20 cellular contexts compared by ENCODE assay signal in genomic region chr6:50829898-50830439, GRCh38. TPM values are rescaled to one million over a fixed set of nuclear protein-coding genes. Genes with fewer than 3 reads are reported as not detected.
DNase-seq lines count a peak whose midpoint lies in the region; ATAC-seq and TF ChIP-seq lines count a peak whose summit lies in the region.
"Had no signal": no experiment of that assay in that cellular context is flagged by ENCODE, and none has a peak within 500 bp of the region (broad histone marks: within the 10 kb centered on the region; RNA-seq: fewer than 3 reads in every experiment).

No MANE protein-coding gene starts in this region.

- H3K79me2 ChIP-seq in PC-3 (ENCODE audit: low read length) (no peaks in the 10 kb centered on the region), hepatocyte (no peaks in the 10 kb centered on the region)

- H3K27me3 Mint-ChIP-seq in CD8-positive, alpha-beta T cell (ENCODE audit: low read depth) = peaks cover 56% of the 10 kb centered on the region

- BruUV-seq in PC-3 (replicated peaks; lab: Mats Ljungman, UMichigan) = no TSS peak

- H3K4me2 ChIP-seq in PC-3 (ENCODE audit: low read length) (no peak overlapping the region), hepatocyte (no peak overlapping the region)

- H3K4me1 Mint-ChIP-seq in CD8-positive, alpha-beta T cell (ENCODE audit: low read depth) = no peaks in the 10 kb centered on the region

- H3K9me3 ChIP-seq in PC-3 (ENCODE audit: low read length) = no peaks in the 10 kb centered on the region
- no peaks in the 10 kb centered on the region for H3K9me3 ChIP-seq in hepatocyte (ENCODE audit: low read depth)
- no peaks in the 10 kb centered on the region for H3K9me3 ChIP-seq in CD8-positive, alpha-beta T cell (ENCODE audit: low read length)
- H3K9me3 ChIP-seq: BE2C, SJCRH30 had no signal

- no peak overlapping the region for H3K27ac Mint-ChIP-seq in CD8-positive, alpha-beta T cell
- H3K27ac Mint-ChIP-seq: CD4-positive, alpha-beta T cell; H9 had no signal

- H3K4me3 ChIP-seq in PC-3 (ENCODE audit: low read length) (no peak overlapping the region), hepatocyte (no peak overlapping the region)
- H3K4me3 ChIP-seq in CD8-positive, alpha-beta T cell (ENCODE audit: low read depth, low read length) = no peak overlapping the region
- H3K4me3 ChIP-seq: SJCRH30 had no signal

- ATAC-seq in PC-3 (no peak), GM21447 (IDR thresholded peaks at IDR 0.05; ENCODE audit: unreplicated experiment) (no peak)
- ATAC-seq in CD8-positive, alpha-beta T cell = no peak

- no peaks in the 10 kb centered on the region for H4K20me1 ChIP-seq in PC-3 (ENCODE audit: low read length)
- H4K20me1 ChIP-seq in hepatocyte (ENCODE audit: insufficient read depth, poor library complexity, severe bottlenecking) = no peaks in the 10 kb centered on the region

- H3K36me3 Mint-ChIP-seq in CD8-positive, alpha-beta T cell = no peaks in the 10 kb centered on the region

- DNase-seq in COR-L47 (lab: John Stamatoyannopoulos, UW) (peak; percentile 82), NCI-H1436 (lab: John Stamatoyannopoulos, UW) (peak; percentile 62), PC-3 (peak; percentile 10), iris pigment epithelial cell (ENCODE audit: low read depth) (peak; percentile 43), hepatocyte (ENCODE audit: low spot score) (no peak)
- DNase-seq in CD8-positive, alpha-beta T cell = no peak
- DNase-seq in activated T-cell treated with anti-CD3 and anti-CD28 coated beads, Interleukin-2, amount 50 U/mL, for 1 hour = no peak
- DNase-seq: 8988T; BE2C; CD4-positive, alpha-beta T cell; DND-41; H9; Karpas-422; MM.1S; NCI-H226; NCI-H524 treated with DMSO at 0.1 percent for 48 hours; OCI-M1; RPMI8226; SJCRH30 had no signal

- POLR2A ChIA-PET in PC-3 (lab: Charles Lee; ENCODE audit: unreplicated experiment) = no interaction called here
- POLR2A ChIA-PET in CD8-positive, alpha-beta T cell (lab: Charles Lee) = no interaction called here

- H3K4me3 Mint-ChIP-seq in CD8-positive, alpha-beta T cell = no peak overlapping the region
- H3K4me3 Mint-ChIP-seq: CD4-positive, alpha-beta T cell; H9 had no signal

- intact Hi-C loops in PC-3 (cut with micrococcal nuclease) = no loop called here
- intact Hi-C loops in CD8-positive, alpha-beta T cell (cut with DNase I, micrococcal nuclease) = no loop called here

- 9% methylated on average over 3 of the region's 3 CpGs for WGBS in hepatocyte (ENCODE audit: low lambda C conversion rate, missing lambda C conversion rate)

- H2AFZ ChIP-seq in PC-3 (ENCODE audit: low read length) (no peak overlapping the region), hepatocyte (no peak overlapping the region)

- H3K27ac ChIP-seq in PC-3 (ENCODE audit: low read length) (no peak overlapping the region), hepatocyte (no peak overlapping the region)
- no peak overlapping the region for H3K27ac ChIP-seq in CD8-positive, alpha-beta T cell (ENCODE audit: low read depth, low read length)
- H3K27ac ChIP-seq: SJCRH30 had no signal

- no peaks in the 10 kb centered on the region for H3K36me3 ChIP-seq in PC-3 (ENCODE audit: low read depth, low read length)
- H3K36me3 ChIP-seq in hepatocyte (replicated peaks; ENCODE audit: insufficient read depth, low read depth) = no peaks in the 10 kb centered on the region
- H3K36me3 ChIP-seq in CD8-positive, alpha-beta T cell (ENCODE audit: insufficient read depth, low read length) = no peaks in the 10 kb centered on the region

- H3F3A ChIP-seq in PC-3 (ENCODE audit: low read length, unreplicated experiment) = no peaks in the 10 kb centered on the region

- TF ChIP-seq CTCF in PC-3 (conservative IDR thresholded peaks at IDR 0.05; ENCODE audit: low read depth, low read length) (no peak), hepatocyte (IDR thresholded peaks at IDR 0.05; ENCODE audit: poor library complexity) (no peak)
- no peak for TF ChIP-seq CTCF in CD8-positive, alpha-beta T cell (IDR thresholded peaks at IDR 0.05)

- CTCF ChIA-PET in PC-3 (lab: Charles Lee) = no interaction called here
- CTCF ChIA-PET in CD8-positive, alpha-beta T cell (lab: Charles Lee) = interaction anchor here (0.9 kb wide), 1 partner anchor 13 kb away, joined by 3 read pairs; no protein-coding TSS in a partner anchor

- no peaks in the 10 kb centered on the region for H3K9me2 ChIP-seq in PC-3 (replicated peaks; ENCODE audit: low read length)
- no peaks in the 10 kb centered on the region for H3K9me2 ChIP-seq in hepatocyte (replicated peaks; ENCODE audit: insufficient read depth)

- H3K27me3 ChIP-seq in PC-3 (ENCODE audit: low read length) = peaks cover 24% of the 10 kb centered on the region
- peaks cover 98% of the 10 kb centered on the region for H3K27me3 ChIP-seq in hepatocyte
- H3K27me3 ChIP-seq in CD8-positive, alpha-beta T cell (ENCODE audit: insufficient read depth, low read length) = peaks cover 13% of the 10 kb centered on the region
- H3K27me3 ChIP-seq: BE2C, SJCRH30 had no signal

- H3K9me3 Mint-ChIP-seq in CD8-positive, alpha-beta T cell = no peaks in the 10 kb centered on the region

- no peaks in the 10 kb centered on the region for H3K4me1 ChIP-seq in PC-3 (ENCODE audit: insufficient read depth, low read length)
- no peaks in the 10 kb centered on the region for H3K4me1 ChIP-seq in hepatocyte (ENCODE audit: insufficient read depth)
- no peaks in the 10 kb centered on the region for H3K4me1 ChIP-seq in CD8-positive, alpha-beta T cell (ENCODE audit: insufficient read depth, low read length)

- no peak overlapping the region for H3K9ac ChIP-seq in PC-3 (ENCODE audit: low read length)

RNA-seq across cellular contexts. Expression of gene TFAP2B, which starts 11.3 kb away (rescaled TPM):
- total RNA-seq in PC-3 (2014; rRNA removed) = not detected in 2 replicates
- 0.64 and 0.73 TPM in 2 replicates for total RNA-seq in hepatocyte
- 1.3 and 5.7 TPM in 2 replicates for polyA plus RNA-seq in hepatocyte
- total RNA-seq in CD8-positive, alpha-beta T cell = not detected
- total RNA-seq: CD4-positive, alpha-beta T cell; H9 had no signal

Comparison
In these comparisons a context has a peak if more than half of its experiments do, and no peak if none do; other contexts are left out.
1. DNase-seq: peak in COR-L47 (single experiment), NCI-H1436 (single experiment), PC-3 (single experiment) and iris pigment epithelial cell (single experiment); none in hepatocyte (single experiment), CD8-positive, alpha-beta T cell (0 of 7) and activated T-cell treated with anti-CD3 and anti-CD28 coated beads, Interleukin-2, amount 50 U/mL, for 1 hour (single experiment).